8 cellular contexts compared by ENCODE assay signal in the genomic region with DNA sequence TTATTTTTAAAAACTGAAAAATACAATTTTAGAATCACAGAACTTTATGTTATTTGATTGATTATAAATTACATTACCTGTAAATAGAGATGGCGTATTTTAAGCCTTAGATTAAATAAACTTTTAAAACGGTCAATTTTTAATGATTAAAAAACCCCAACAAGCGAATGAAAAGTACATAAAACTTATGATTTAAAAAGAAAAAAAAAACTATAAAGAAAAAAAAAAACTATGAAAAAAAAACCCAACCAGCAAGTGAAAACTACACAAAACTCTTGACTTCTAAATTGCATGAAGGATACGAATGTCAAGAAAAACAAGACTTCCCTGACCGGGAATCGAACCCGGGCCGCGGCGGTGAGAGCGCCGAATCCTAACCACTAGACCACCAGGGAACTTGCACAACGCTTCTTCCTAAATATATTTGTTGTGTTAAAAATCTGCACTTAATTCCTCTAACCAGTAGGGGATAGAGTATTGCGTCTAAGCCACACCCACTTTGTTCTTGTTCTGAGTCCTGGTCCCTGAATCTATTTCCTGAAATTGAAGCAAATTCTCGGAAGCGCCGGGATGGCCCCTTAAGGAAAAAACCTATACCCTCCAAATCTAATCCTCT. TPM values are rescaled to one million over a fixed set of nuclear protein-coding genes. Genes with fewer than 3 reads are reported as not detected.
DNase-seq lines count a peak whose midpoint lies in the region; ATAC-seq, FAIRE-seq and TF ChIP-seq lines count a peak whose summit lies in the region.

No MANE protein-coding gene starts in this region.

- ATAC-seq in GM18873 (IDR thresholded peaks at IDR 0.05; ENCODE audit: low FRiP score, unreplicated experiment) (peak; percentile 84), HG03159 (IDR thresholded peaks at IDR 0.05; ENCODE audit: unreplicated experiment) (peak; percentile 83)

- no peaks in the 10 kb centered on the region for H3K36me3 ChIP-seq in keratinocyte (ENCODE audit: control insufficient read depth in 2 of 2, extremely low read depth in 1 of 2, insufficient read depth in 2 of 2, low read length in 2 of 2)

- no peaks in the 10 kb centered on the region for H3K79me2 ChIP-seq in keratinocyte (ENCODE audit: control insufficient read depth, insufficient read depth, low read length)

- peaks cover 11% of the 10 kb centered on the region for H3K4me1 ChIP-seq in keratinocyte (ENCODE audit: control insufficient read depth, extremely low read depth, insufficient read depth, low read length)

- H3K27ac ChIP-seq in AG04450 (ENCODE audit: low read depth, low read length), result peak overlapping the region; percentile 88
- H3K27ac ChIP-seq in keratinocyte (ENCODE audit: control insufficient read depth, insufficient read depth, low read length), result peak overlapping the region; percentile 91

- POLR2A ChIA-PET in AG04450 (lab: Yijun Ruan, JAX), result interaction anchor here (0.8 to 1.9 kb wide), 3 partner anchors 10 to 206 kb away, joined by 3 to 15 read pairs (median 5); a partner anchor contains a TSS

- H3K27me3 ChIP-seq in AG04450 (ENCODE audit: control insufficient read depth, insufficient read depth, low read length), result no peaks in the 10 kb centered on the region
- H3K27me3 ChIP-seq in keratinocyte (ENCODE audit: control insufficient read depth, extremely low read depth, insufficient read depth, low read length), result peaks cover 3% of the 10 kb centered on the region

- peak overlapping the region; percentile 68 for H3K4me3 ChIP-seq in AG04450 (ENCODE audit: low read depth, low read length)
- peak overlapping the region; percentile 49 to 86 (median 82) for H3K4me3 ChIP-seq in keratinocyte (ENCODE audit: control insufficient read depth in 2 of 3, extremely low read depth in 1 of 3, insufficient read depth in 2 of 3, low read depth in 1 of 3, low read length in 3 of 3)

- H2AFZ ChIP-seq in keratinocyte (ENCODE audit: control insufficient read depth, low read length), result peak overlapping the region; percentile 79

- no peaks in the 10 kb centered on the region for H4K20me1 ChIP-seq in keratinocyte (ENCODE audit: control insufficient read depth, extremely low read depth, insufficient read depth, low read length)

- TF ChIP-seq CTCF in AG04450 (IDR thresholded peaks at IDR 0.05; ENCODE audit: low read depth, low read length) (peak; percentile 28; the same call in 1 of the 2 replicates), keratinocyte (optimal IDR thresholded peaks at IDR 0.05 in 1 of 3, IDR thresholded peaks at IDR 0.05 in 1 of 3, conservative IDR thresholded peaks at IDR 0.05 in 1 of 3; ENCODE audit: extremely low read depth in 1 of 3, insufficient read depth in 2 of 3, low read length in 3 of 3) (peak in 2 of 3 experiments; percentile 16 to 19)

- peak overlapping the region; percentile 94 for H3K9ac ChIP-seq in keratinocyte (ENCODE audit: control insufficient read depth, extremely low read depth, insufficient read depth, low read length)

- DNase-seq in AG04450 (ENCODE audit: low read depth, low spot score), result peak; percentile 79
- peak; percentile 92 for DNase-seq in NCI-H2227 (lab: John Stamatoyannopoulos, UW; ENCODE audit: unreplicated experiment)
- peak; percentile 21 to 77 (median 62) for DNase-seq in activated CD4-positive, CD25-positive, alpha-beta regulatory T cell (lab: John Stamatoyannopoulos, UW)
- peak; percentile 62 to 91 for DNase-seq in cerebellar nuclear complex (lab: John Stamatoyannopoulos, UW)
- peak; percentile 61 for DNase-seq in keratinocyte (ENCODE audit: low read depth, low spot score)
- peak; percentile 85 for DNase-seq in stimulated activated CD4-positive, alpha-beta T cell treated with anti-CD3 and anti-CD28 coated beads, Interleukin-12 subunit alpha, Interleukin-12 subunit beta, amount 100 ng/mL, for 4 hours

- CTCF ChIA-PET in AG04450 (lab: Charles Lee), result interaction anchor here (2.2 to 14.6 kb wide), 3 partner anchors 11 to 195 kb away, joined by 23 to 196 read pairs (median 41); a partner anchor contains a TSS

- peak; percentile 60 for FAIRE-seq in keratinocyte (lab: Jason Lieb, UNC)

- H3K9me3 ChIP-seq in AG04450 (ENCODE audit: control insufficient read depth, insufficient read depth, low read length) (no peaks in the 10 kb centered on the region), keratinocyte (ENCODE audit: control insufficient read depth, low read depth, low read length) (no peaks in the 10 kb centered on the region)

- dilution Hi-C loops in keratinocyte (cut with MboI; ENCODE audit: extremely low pct_ligation_motif_present, low sequenced_read_pairs), result no loop called here

- H3K9me1 ChIP-seq in keratinocyte (ENCODE audit: control insufficient read depth, extremely low read depth, insufficient read depth, low read length), result no peaks in the 10 kb centered on the region

- H3K4me2 ChIP-seq in keratinocyte (ENCODE audit: control insufficient read depth, extremely low read depth, insufficient read depth, low read depth, low read length), result peak overlapping the region; percentile 75

RNA-seq across cellular contexts. Expression of a gene that starts 10.7 kb away (rescaled TPM):
- 21.1 and 21.5 TPM in 2 replicates for polyA plus RNA-seq in AG04450 (2011; rRNA removed)
- polyA minus RNA-seq in AG04450 (2011; rRNA and poly(A)+ RNA removed), result 54.3 and 55.6 TPM in 2 replicates
- 6.8 to 23.5 TPM (median 20.5 TPM) in 3 replicates for polyA plus RNA-seq in keratinocyte
- 63.9 TPM for polyA plus RNA-seq in keratinocyte (2011; ENCODE audit: low read depth)
- 7.5 and 9.1 TPM in 2 replicates for polyA plus RNA-seq in keratinocyte (2011; cell fraction: cytosol; rRNA removed)
- 19.8 and 22.2 TPM in 2 replicates for polyA plus RNA-seq in keratinocyte (2011; cell fraction: nucleus; rRNA removed)
- 7.3 and 24.8 TPM in 2 replicates for polyA plus RNA-seq in keratinocyte (2012; ENCODE audit: low replicate concordance)
- polyA minus RNA-seq in keratinocyte, result 9.3 to 34.4 TPM (median 30.1 TPM) in 3 replicates
- polyA minus RNA-seq in keratinocyte (2011; cell fraction: cytosol; rRNA and poly(A)+ RNA removed), result 16.9 TPM
- polyA minus RNA-seq in keratinocyte (2011; cell fraction: nucleus; rRNA and poly(A)+ RNA removed), result 13.6 and 29.4 TPM in 2 replicates

RNA-seq across cellular contexts. Expression of a gene that starts 30.6 kb away (rescaled TPM):
- polyA plus RNA-seq in AG04450 (2011; rRNA removed), result not detected in 2 replicates
- not detected in 2 replicates for polyA minus RNA-seq in AG04450 (2011; rRNA and poly(A)+ RNA removed)
- not detected in 3 replicates for polyA plus RNA-seq in keratinocyte
- polyA plus RNA-seq in keratinocyte (2011; ENCODE audit: low read depth), result not detected
- polyA plus RNA-seq in keratinocyte (2011; cell fraction: cytosol; rRNA removed), result not detected in 2 replicates
- polyA plus RNA-seq in keratinocyte (2011; cell fraction: nucleus; rRNA removed), result 0.05 TPM in 1 of 2 replicates, not detected in the other
- not detected in 2 replicates for polyA plus RNA-seq in keratinocyte (2012; ENCODE audit: low replicate concordance)
- not detected in 3 replicates for polyA minus RNA-seq in keratinocyte
- polyA minus RNA-seq in keratinocyte (2011; cell fraction: cytosol; rRNA and poly(A)+ RNA removed), result not detected
- polyA minus RNA-seq in keratinocyte (2011; cell fraction: nucleus; rRNA and poly(A)+ RNA removed), result not detected in 2 replicates

Comparison
In these comparisons a context has a peak if more than half of its experiments do, and no peak if none do; other contexts are left out.
1. Peak in every context shown above with its lines: DNase-seq, ATAC-seq, H3K4me3 ChIP-seq and H3K27ac ChIP-seq.